Comparison of ENCODE assay signal across 9 cellular contexts in the genomic region with DNA sequence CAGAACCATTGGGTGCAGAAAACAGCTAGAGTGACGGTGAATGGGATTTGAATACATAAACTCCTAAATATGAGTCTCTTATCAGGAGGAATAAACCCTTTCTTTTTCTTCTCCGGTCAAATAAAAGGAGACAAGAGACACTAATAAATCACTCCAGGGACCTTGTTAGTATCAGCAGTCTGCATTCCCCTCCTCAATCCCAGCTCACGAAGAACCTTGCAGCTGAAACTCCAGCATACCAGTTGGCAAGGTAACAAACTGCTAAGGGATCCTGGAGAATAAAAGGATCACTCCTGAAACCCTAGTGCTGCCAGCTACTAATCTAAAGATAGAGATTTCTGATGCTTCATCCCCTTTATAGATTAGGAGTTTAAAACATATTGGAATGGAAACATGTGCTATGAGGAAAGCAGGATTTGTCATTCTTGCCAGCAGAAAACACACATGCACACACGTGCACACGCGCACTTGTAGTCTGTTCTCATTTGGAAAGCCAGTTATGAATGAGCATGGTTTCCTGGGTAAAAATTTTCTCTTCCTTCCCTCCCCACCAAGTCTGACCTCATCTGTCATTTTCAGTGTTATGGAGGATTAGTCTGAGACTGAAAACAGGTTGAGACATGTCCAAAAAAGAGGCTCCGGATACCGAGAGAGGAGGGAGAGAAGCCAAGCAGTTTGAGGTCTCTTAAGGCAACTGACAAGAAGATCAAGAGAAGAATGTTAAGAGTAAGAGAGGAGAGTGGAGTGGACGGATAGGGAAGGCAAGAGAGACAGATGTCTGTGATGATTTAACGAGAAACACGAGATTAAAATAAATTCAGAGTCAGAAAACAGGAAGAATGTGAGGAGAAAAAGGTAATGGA. TPM values are rescaled to one million over a fixed set of nuclear protein-coding genes. Genes with fewer than 3 reads are reported as not detected.
DNase-seq lines count a peak whose midpoint lies in the region; ATAC-seq, FAIRE-seq and TF ChIP-seq lines count a peak whose summit lies in the region.
"Had no signal": no experiment of that assay in that cellular context is flagged by ENCODE, and none has a peak within 500 bp of the region (broad histone marks: within the 10 kb centered on the region; RNA-seq: fewer than 3 reads in every experiment).

No MANE protein-coding gene starts in this region.

- no peak overlapping the region for H3K9ac ChIP-seq in endothelial cell of umbilical vein (replicated peaks; ENCODE audit: extremely low read depth, insufficient read depth, low read length)

- no peaks in the 10 kb centered on the region for H4K20me1 ChIP-seq in endothelial cell of umbilical vein (replicated peaks; ENCODE audit: control insufficient read depth, extremely low read depth, insufficient read depth, low read length)

- no peaks in the 10 kb centered on the region for H3K36me3 ChIP-seq in SJCRH30
- H3K36me3 ChIP-seq in endothelial cell of umbilical vein (ENCODE audit: control insufficient read depth in 2 of 2, extremely low read depth in 1 of 2, insufficient read depth in 2 of 2, low read length in 2 of 2): no peaks in the 10 kb centered on the region

- DNase-seq in D721Med (ENCODE audit: insufficient read length, low spot score): no peak
- DNase-seq in SJCRH30: peak; percentile 77 to 93
- DNase-seq in endothelial cell of umbilical vein (ENCODE audit: low read depth, low spot score): peak; percentile 60
- no peak for DNase-seq in activated gamma-delta T cell treated with Interleukin-2 at 50 U/mL for 16 hours
- no peak for DNase-seq in G401 (ENCODE audit: low spot score)
- DNase-seq in substantia nigra (lab: John Stamatoyannopoulos, UW): no peak

- ATAC-seq in GM19035 (IDR thresholded peaks at IDR 0.05; ENCODE audit: unreplicated experiment) (peak; percentile 64), HG03108 (IDR thresholded peaks at IDR 0.05; ENCODE audit: unreplicated experiment) (peak; percentile 50)

- H3K9me1 ChIP-seq in endothelial cell of umbilical vein (replicated peaks; ENCODE audit: control insufficient read depth, extremely low read depth, insufficient read depth, low read length): no peaks in the 10 kb centered on the region

- no TSS peak for BruUV-seq in endothelial cell of umbilical vein (replicated peaks; lab: Mats Ljungman, UMichigan)

- TF ChIP-seq POLR2A in endothelial cell of umbilical vein (IDR thresholded peaks at IDR 0.05; ENCODE audit: low read depth, low read length): no peak

- H3K9me3 ChIP-seq in SJCRH30 (replicated peaks): no peaks in the 10 kb centered on the region
- no peaks in the 10 kb centered on the region for H3K9me3 ChIP-seq in endothelial cell of umbilical vein (replicated peaks; ENCODE audit: control insufficient read depth, insufficient read depth, low read length)

- peak overlapping the region; percentile 26 for H3K4me2 ChIP-seq in endothelial cell of umbilical vein (ENCODE audit: insufficient read depth, low read length)

- no peaks in the 10 kb centered on the region for H3K79me2 ChIP-seq in endothelial cell of umbilical vein (ENCODE audit: control insufficient read depth, insufficient read depth, low read length)

- peak overlapping the region; percentile 23 for H2AFZ ChIP-seq in endothelial cell of umbilical vein (ENCODE audit: low read depth, low read length)

- dilution Hi-C loops in endothelial cell of umbilical vein (cut with MboI; ENCODE audit: extremely low pct_ligation_motif_present, low sequenced_read_pairs): no loop called here

- CTCF ChIA-PET in endothelial cell of umbilical vein (lab: Charles Lee): interaction anchor here (1.0 to 6.4 kb wide), 8 partner anchors 8 to 218 kb away, joined by 3 to 37 read pairs (median 4); no protein-coding TSS in a partner anchor

- intact Hi-C loops in endothelial cell of umbilical vein (cut with micrococcal nuclease): loop anchor here (1.0 to 5.0 kb wide), 2 partner anchors 9 to 597 kb away; partner anchors contain the start of gene ACBD6

- H3K27ac ChIP-seq in SJCRH30: peak overlapping the region; percentile 96
- H3K27ac ChIP-seq in endothelial cell of umbilical vein (ENCODE audit: insufficient read depth, low read depth, low read length): peak overlapping the region; percentile 19
- no peak overlapping the region for H3K27ac ChIP-seq in substantia nigra (ENCODE audit: low read depth, low read length, poor library complexity, severe bottlenecking)

- FAIRE-seq in D721Med (lab: Jason Lieb, UNC): peak; percentile 75
- peak; percentile 12 for FAIRE-seq in endothelial cell of umbilical vein (lab: Jason Lieb, UNC)
- FAIRE-seq: islet of Langerhans had no signal

- POLR2A ChIA-PET in endothelial cell of umbilical vein (lab: Charles Lee): interaction anchor here (1.2 to 2.5 kb wide), 3 partner anchors 9 to 11 kb away, joined by 7 to 14 read pairs (median 12); partner anchors contain the start of gene IER5

- H3K4me3 ChIP-seq in SJCRH30: peak overlapping the region; percentile 21
- no peak overlapping the region for H3K4me3 ChIP-seq in endothelial cell of umbilical vein (replicated peaks in 1 of 3; ENCODE audit: insufficient read depth in 1 of 3, low read depth in 1 of 3, low read length in 3 of 3)

- in situ Hi-C loops in G401 (cut with HindIII; ENCODE audit: low sequenced_read_pairs): no loop called here

- TF ChIP-seq CTCF in D721Med (IDR thresholded peaks at IDR 0.05; ENCODE audit: insufficient read depth, missing control alignments) (no peak), endothelial cell of umbilical vein (IDR thresholded peaks at IDR 0.05; ENCODE audit: extremely low read depth in 1 of 2, insufficient read depth in 1 of 2, low read depth in 1 of 2, low read length in 2 of 2) (no peak)

- peaks cover 91% of the 10 kb centered on the region for H3K4me1 ChIP-seq in SJCRH30
- peaks cover 47% of the 10 kb centered on the region for H3K4me1 ChIP-seq in endothelial cell of umbilical vein (ENCODE audit: control insufficient read depth, extremely low read depth, insufficient read depth, low read length)

- H3K27me3 ChIP-seq in SJCRH30 (no peaks in the 10 kb centered on the region), endothelial cell of umbilical vein (ENCODE audit: control insufficient read depth in 2 of 2, insufficient read depth in 2 of 2, low read length in 2 of 2) (no peaks in the 10 kb centered on the region)

TF ChIP-seq in endothelial cell of umbilical vein, 7 proteins besides CTCF, POLR2A, EP300 and RAD21:
- TF ChIP-seq MAX (IDR thresholded peaks at IDR 0.05; ENCODE audit: insufficient read depth, insufficient read length) (no peak), MYC (IDR thresholded peaks at IDR 0.05; ENCODE audit: low read depth, low read length) (no peak), JUN (IDR thresholded peaks at IDR 0.05; ENCODE audit: borderline replicate concordance, insufficient read depth, insufficient read length, low read depth) (no peak), EZH2 (IDR thresholded peaks at IDR 0.05; ENCODE audit: borderline replicate concordance, low read depth, low read length, severe bottlenecking) (no peak), FOS (IDR thresholded peaks at IDR 0.05; ENCODE audit: borderline replicate concordance, insufficient read depth, low read length) (no peak), POLR2AphosphoS5 (IDR thresholded peaks at IDR 0.05; ENCODE audit: insufficient read depth, low read depth, low read length) (no peak), GATA2 (IDR thresholded peaks at IDR 0.05; ENCODE audit: insufficient read depth, insufficient read length, low read depth, low read length) (no peak)

RNA-seq across cellular contexts. Expression of gene IER5, which starts 10.9 kb away (rescaled TPM):
- 30.3 and 31.9 TPM in 2 replicates for total RNA-seq in SJCRH30 (2014; rRNA removed; shearing (Covaris generic))
- total RNA-seq in endothelial cell of umbilical vein: 14.4 and 14.9 TPM in 2 replicates
- 5.0 and 6.6 TPM in 2 replicates for polyA plus RNA-seq in endothelial cell of umbilical vein
- 4.1 and 4.9 TPM in 2 replicates for polyA plus RNA-seq in endothelial cell of umbilical vein (2011; cell fraction: cytosol; rRNA removed)
- 4.7 and 5.1 TPM in 2 replicates for polyA plus RNA-seq in endothelial cell of umbilical vein (2011; cell fraction: nucleus; rRNA removed)
- polyA plus RNA-seq in endothelial cell of umbilical vein (2012): 9.1 and 9.2 TPM in 2 replicates
- polyA minus RNA-seq in endothelial cell of umbilical vein: 5.8 and 6.9 TPM in 2 replicates
- polyA minus RNA-seq in endothelial cell of umbilical vein (2011; cell fraction: cytosol; rRNA and poly(A)+ RNA removed): 9.5 TPM
- 4.0 and 6.2 TPM in 2 replicates for polyA minus RNA-seq in endothelial cell of umbilical vein (2011; cell fraction: nucleus; rRNA and poly(A)+ RNA removed)
- 30.5 and 37.9 TPM in 2 replicates for total RNA-seq in G401 (2014; rRNA removed; shearing (Covaris generic))

Comparison
In these comparisons a context has a peak if more than half of its experiments do, and no peak if none do; other contexts are left out.
1. DNase-seq: peak in SJCRH30 (2 of 2) and endothelial cell of umbilical vein (single experiment); none in D721Med (single experiment), activated gamma-delta T cell treated with Interleukin-2 at 50 U/mL for 16 hours (single experiment), G401 (single experiment) and substantia nigra (0 of 49).